In the genomic region with DNA sequence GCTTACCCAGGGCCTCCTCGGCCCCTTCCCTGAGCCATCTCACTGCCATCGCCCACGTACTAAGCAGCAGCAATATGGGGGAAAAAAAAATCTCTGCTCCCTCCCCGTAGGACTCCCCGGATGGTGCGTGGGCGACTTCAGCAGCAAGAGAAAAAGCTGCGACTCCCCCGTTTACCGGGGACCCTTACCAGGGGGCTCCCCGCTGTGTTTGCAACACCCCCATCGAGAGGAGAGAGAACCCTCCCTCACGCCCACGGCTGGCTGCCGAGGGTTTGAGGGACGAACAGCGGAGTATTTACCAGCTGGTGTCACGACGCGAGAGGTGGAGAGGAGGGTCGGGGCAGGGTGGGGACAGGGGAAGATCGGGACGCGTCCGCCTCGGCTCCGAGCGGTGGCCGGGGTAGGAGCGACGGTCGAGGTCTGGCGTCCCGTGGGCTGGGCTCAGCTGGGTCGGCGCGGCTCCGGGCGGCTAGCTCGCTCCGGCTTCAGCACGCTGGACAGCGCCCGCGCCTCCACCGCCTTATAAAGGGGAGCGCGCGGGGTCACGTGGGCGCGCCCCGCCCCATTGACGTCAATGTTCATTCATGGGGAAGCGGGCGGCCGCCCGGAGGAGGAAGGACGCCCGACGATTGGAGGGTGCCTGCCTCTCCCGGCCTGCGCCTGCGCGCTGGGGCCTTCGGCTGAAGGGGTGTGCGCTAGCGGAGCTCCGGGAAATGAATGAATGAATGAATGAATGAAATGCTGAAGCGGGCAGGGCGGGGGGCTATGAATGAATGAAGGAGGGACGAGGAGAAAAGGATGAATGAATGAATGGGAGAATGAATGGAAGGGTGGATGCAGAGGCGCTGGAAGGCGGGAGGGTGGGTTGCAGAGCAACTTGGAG, we compare ENCODE assay signal across 1 cellular context.
TF ChIP-seq lines count a peak whose summit lies in the region.

Gene VGF (minus strand): TSS at position 495 of the 883 bp plus-strand sequence. CDS start 726 bp downstream, outside the sequence.

TF ChIP-seq in K562, 482 proteins besides CTCF, POLR2A, EP300 and RAD21 (continued from another document):
- no peak for TF ChIP-seq HOMEZ (CRISPR knock-in tag; IDR thresholded peaks at IDR 0.05)
- TF ChIP-seq, protein P1, sequence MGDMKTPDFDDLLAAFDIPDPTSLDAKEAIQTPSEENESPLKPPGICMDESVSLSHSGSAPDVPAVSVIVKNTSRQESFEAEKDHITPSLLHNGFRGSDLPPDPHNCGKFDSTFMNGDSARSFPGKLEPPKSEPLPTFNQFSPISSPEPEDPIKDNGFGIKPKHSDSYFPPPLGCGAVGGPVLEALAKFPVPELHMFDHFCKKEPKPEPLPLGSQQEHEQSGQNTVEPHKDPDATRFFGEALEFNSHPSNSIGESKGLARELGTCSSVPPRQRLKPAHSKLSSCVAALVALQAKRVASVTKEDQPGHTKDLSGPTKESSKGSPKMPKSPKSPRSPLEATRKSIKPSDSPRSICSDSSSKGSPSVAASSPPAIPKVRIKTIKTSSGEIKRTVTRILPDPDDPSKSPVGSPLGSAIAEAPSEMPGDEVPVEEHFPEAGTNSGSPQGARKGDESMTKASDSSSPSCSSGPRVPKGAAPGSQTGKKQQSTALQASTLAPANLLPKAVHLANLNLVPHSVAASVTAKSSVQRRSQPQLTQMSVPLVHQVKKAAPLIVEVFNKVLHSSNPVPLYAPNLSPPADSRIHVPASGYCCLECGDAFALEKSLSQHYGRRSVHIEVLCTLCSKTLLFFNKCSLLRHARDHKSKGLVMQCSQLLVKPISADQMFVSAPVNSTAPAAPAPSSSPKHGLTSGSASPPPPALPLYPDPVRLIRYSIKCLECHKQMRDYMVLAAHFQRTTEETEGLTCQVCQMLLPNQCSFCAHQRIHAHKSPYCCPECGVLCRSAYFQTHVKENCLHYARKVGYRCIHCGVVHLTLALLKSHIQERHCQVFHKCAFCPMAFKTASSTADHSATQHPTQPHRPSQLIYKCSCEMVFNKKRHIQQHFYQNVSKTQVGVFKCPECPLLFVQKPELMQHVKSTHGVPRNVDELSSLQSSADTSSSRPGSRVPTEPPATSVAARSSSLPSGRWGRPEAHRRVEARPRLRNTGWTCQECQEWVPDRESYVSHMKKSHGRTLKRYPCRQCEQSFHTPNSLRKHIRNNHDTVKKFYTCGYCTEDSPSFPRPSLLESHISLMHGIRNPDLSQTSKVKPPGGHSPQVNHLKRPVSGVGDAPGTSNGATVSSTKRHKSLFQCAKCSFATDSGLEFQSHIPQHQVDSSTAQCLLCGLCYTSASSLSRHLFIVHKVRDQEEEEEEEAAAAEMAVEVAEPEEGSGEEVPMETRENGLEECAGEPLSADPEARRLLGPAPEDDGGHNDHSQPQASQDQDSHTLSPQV (IDR thresholded peaks at IDR 0.05), result no peak
- TF ChIP-seq, protein P2, sequence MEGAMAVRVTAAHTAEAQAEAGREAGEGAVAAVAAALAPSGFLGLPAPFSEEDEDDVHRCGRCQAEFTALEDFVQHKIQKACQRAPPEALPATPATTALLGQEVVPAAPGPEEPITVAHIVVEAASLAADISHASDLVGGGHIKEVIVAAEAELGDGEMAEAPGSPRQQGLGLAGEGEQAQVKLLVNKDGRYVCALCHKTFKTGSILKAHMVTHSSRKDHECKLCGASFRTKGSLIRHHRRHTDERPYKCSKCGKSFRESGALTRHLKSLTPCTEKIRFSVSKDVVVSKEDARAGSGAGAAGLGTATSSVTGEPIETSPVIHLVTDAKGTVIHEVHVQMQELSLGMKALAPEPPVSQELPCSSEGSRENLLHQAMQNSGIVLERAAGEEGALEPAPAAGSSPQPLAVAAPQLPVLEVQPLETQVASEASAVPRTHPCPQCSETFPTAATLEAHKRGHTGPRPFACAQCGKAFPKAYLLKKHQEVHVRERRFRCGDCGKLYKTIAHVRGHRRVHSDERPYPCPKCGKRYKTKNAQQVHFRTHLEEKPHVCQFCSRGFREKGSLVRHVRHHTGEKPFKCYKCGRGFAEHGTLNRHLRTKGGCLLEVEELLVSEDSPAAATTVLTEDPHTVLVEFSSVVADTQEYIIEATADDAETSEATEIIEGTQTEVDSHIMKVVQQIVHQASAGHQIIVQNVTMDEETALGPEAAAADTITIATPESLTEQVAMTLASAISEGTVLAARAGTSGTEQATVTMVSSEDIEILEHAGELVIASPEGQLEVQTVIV (CRISPR knock-in tag; IDR thresholded peaks at IDR 0.05; ENCODE audit: borderline replicate concordance), result no peak
- TF ChIP-seq MCM7 (IDR thresholded peaks at IDR 0.05), result no peak
- TF ChIP-seq ZNF124 (CRISPR knock-in tag; IDR thresholded peaks at IDR 0.05), result 0 out of 2 replicates have a peak, but pooled peaks have one; percentile 63
- peak; percentile 98 for TF ChIP-seq LCOR (CRISPR knock-in tag; IDR thresholded peaks at IDR 0.05)
- TF ChIP-seq ZNF696 (CRISPR knock-in tag; conservative IDR thresholded peaks at IDR 0.05), result no peak
- TF ChIP-seq NFXL1 (CRISPR knock-in tag; IDR thresholded peaks at IDR 0.05), result no peak
- no peak for TF ChIP-seq ELF2 (CRISPR knock-in tag; IDR thresholded peaks at IDR 0.05)
- peak; percentile 99 for TF ChIP-seq NRF1 (conservative IDR thresholded peaks at IDR 0.05 in 1 of 2, IDR thresholded peaks at IDR 0.05 in 1 of 2)
TF ChIP-seq in K562: peak in this region for 167.
